Comparison of ENCODE assay signal across 11 cellular contexts in the genomic region with DNA sequence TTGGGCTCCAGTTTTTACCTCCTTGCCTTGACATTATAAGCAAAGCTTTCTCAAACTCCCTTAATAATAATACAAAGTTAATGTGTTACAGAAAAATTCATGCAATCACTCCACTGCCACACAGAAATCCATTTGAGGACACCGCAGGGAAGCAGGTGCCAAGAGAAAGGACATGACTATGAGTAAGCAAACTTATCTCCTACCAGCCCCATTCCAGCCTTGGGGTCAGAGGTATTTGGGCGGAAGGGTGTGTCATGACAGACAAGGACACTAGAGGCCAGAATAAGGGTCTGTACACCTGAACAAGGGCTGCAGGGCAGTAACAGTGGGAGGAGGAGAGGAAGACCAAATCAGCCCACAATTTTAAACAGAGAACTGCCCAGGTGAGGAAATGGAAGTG. TPM values are rescaled to one million over a fixed set of nuclear protein-coding genes. Genes with fewer than 3 reads are reported as not detected.
A peak's percentile ranks its signal among the peaks of the same experiment; 100 is the strongest.
DNase-seq lines count a peak whose midpoint lies in the region; ATAC-seq and TF ChIP-seq lines count a peak whose summit lies in the region.
"Had no signal": no experiment of that assay in that cellular context is flagged by ENCODE, and none has a peak within 500 bp of the region (broad histone marks: within the 10 kb centered on the region; RNA-seq: fewer than 3 reads in every experiment).

No MANE protein-coding gene starts in this region.

- peaks cover 0 to 4% (median 0%) of the 10 kb centered on the region in 11 donors for H3K9me3 Mint-ChIP-seq in naive thymus-derived CD4-positive, alpha-beta T cell

- no peak for TF ChIP-seq CTCF in colonic mucosa (IDR thresholded peaks at IDR 0.05)
- TF ChIP-seq CTCF in GM13977 (IDR thresholded peaks at IDR 0.05; ENCODE audit: extremely low read depth, insufficient read depth, missing control alignments): no peak

- intact Hi-C loops in colonic mucosa (cut with DNase I): loop anchor here (5.0 to 10.0 kb wide), 2 partner anchors 51 to 109 kb away; partner anchors contain the start of gene POLR2G
- intact Hi-C loops in naive thymus-derived CD4-positive, alpha-beta T cell (cut with micrococcal nuclease): no loop called here

- H3K4me1 ChIP-seq in BLaER1: peaks cover 17% of the 10 kb centered on the region
- H3K4me1 ChIP-seq in colonic mucosa: no peaks in the 10 kb centered on the region
- peaks cover 18 to 27% of the 10 kb centered on the region in 2 donors for H3K4me1 ChIP-seq in naive thymus-derived CD4-positive, alpha-beta T cell (ENCODE audit: control insufficient read depth in 2 of 2, insufficient read depth in 2 of 2, low read length in 2 of 2)

- in situ Hi-C loops in GM13977 (cut with MboI; ENCODE audit: low pct_unique_long_range_greater_than_20kb, low sequenced_read_pairs, unreplicated experiment): no loop called here

- no peak for ATAC-seq in naive thymus-derived CD4-positive, alpha-beta T cell
- no peak for ATAC-seq in HG02840 (IDR thresholded peaks at IDR 0.05; ENCODE audit: low FRiP score, unreplicated experiment)

- H3K27me3 ChIP-seq in BLaER1 (no peaks in the 10 kb centered on the region), colonic mucosa (no peaks in the 10 kb centered on the region)
- H3K27me3 ChIP-seq in naive thymus-derived CD4-positive, alpha-beta T cell (ENCODE audit: control insufficient read depth in 2 of 2, insufficient read depth in 2 of 2, low read length in 2 of 2): no peaks in the 10 kb centered on the region

- peak overlapping the region in 8 of 9 donors; percentile 51 to 94 (median 74) for H3K27ac Mint-ChIP-seq in naive thymus-derived CD4-positive, alpha-beta T cell

- peaks cover 8 to 61% (median 34%) of the 10 kb centered on the region in 5 donors for H3K36me3 Mint-ChIP-seq in naive thymus-derived CD4-positive, alpha-beta T cell

- CTCF ChIA-PET in naive thymus-derived CD4-positive, alpha-beta T cell (lab: Charles Lee): interaction anchor here (1.0 kb wide), 1 partner anchor 19 kb away, joined by 3 read pairs; no protein-coding TSS in a partner anchor

- H3K4me2 ChIP-seq in BLaER1: no peak overlapping the region

- POLR2A ChIA-PET in naive thymus-derived CD4-positive, alpha-beta T cell (lab: Charles Lee): interaction anchor here (0.6 to 13.6 kb wide), 4 partner anchors 10 to 59 kb away, joined by 3 to 347 read pairs (median 4); partner anchors contain the start of genes HNRNPUL2, TTC9C and ZBTB3

- peak; percentile 57 for DNase-seq in LoVo (ENCODE audit: low spot score)
- DNase-seq in colonic mucosa: peak; percentile 63
- no peak for DNase-seq in naive thymus-derived CD4-positive, alpha-beta T cell
- DNase-seq in GM13977 (ENCODE audit: low spot score): no peak
- no peak for DNase-seq in NCI-H524 (lab: John Stamatoyannopoulos, UW)
- DNase-seq in stimulated activated CD4-positive, alpha-beta T cell treated with anti-CD3 and anti-CD28 coated beads, Interleukin-12 subunit alpha, Interleukin-12 subunit beta, amount 100 ng/mL, for 4 hours: no peak
- DNase-seq: activated T-cell treated with anti-CD3 and anti-CD28 coated beads for 4 hours, SHP77 had no signal

- H3K4me3 Mint-ChIP-seq in naive thymus-derived CD4-positive, alpha-beta T cell: peak overlapping the region in 1 of 10 donors; percentile 76

- H3K4me1 Mint-ChIP-seq in naive thymus-derived CD4-positive, alpha-beta T cell: peaks cover 11 to 77% (median 55%) of the 10 kb centered on the region in 7 donors

- H3K9me3 ChIP-seq in BLaER1 (no peaks in the 10 kb centered on the region), colonic mucosa (no peaks in the 10 kb centered on the region)
- H3K9me3 ChIP-seq in naive thymus-derived CD4-positive, alpha-beta T cell (ENCODE audit: control insufficient read depth in 2 of 3, low read length in 3 of 3): no peaks in the 10 kb centered on the region

- H3K36me3 ChIP-seq in BLaER1 (peaks cover 82% of the 10 kb centered on the region), colonic mucosa (peaks cover 25% of the 10 kb centered on the region)
- H3K36me3 ChIP-seq in naive thymus-derived CD4-positive, alpha-beta T cell (ENCODE audit: control insufficient read depth in 2 of 3, insufficient read depth in 3 of 3, low read length in 3 of 3): peaks cover 33 to 57% (median 34%) of the 10 kb centered on the region in 3 experiments

- H3K27me3 Mint-ChIP-seq in naive thymus-derived CD4-positive, alpha-beta T cell: no peaks in the 10 kb centered on the region

- peaks cover 26% of the 10 kb centered on the region; the same call in 1 of the 2 replicates for H4K20me1 ChIP-seq in BLaER1

- 0 out of 2 replicates have a peak overlapping the region, but pooled peaks have one; percentile 1 for H3K27ac ChIP-seq in BLaER1
- peak overlapping the region; percentile 41 for H3K27ac ChIP-seq in colonic mucosa
- peak overlapping the region; percentile 22 for H3K27ac ChIP-seq in naive thymus-derived CD4-positive, alpha-beta T cell (ENCODE audit: low read depth, low read length)

- H3K4me3 ChIP-seq in BLaER1 (no peak overlapping the region), colonic mucosa (no peak overlapping the region)
- no peak overlapping the region for H3K4me3 ChIP-seq in naive thymus-derived CD4-positive, alpha-beta T cell (ENCODE audit: low read length)

- H3K9ac ChIP-seq in BLaER1 (no peak overlapping the region), colonic mucosa (ENCODE audit: low read depth in 2 of 2, low read length in 2 of 2) (peak overlapping the region in 1 of 2 donors; percentile 51)

RNA-seq across cellular contexts. Expression of gene GNG3, which starts 5.9 kb away (rescaled TPM):
- total RNA-seq in colonic mucosa: under 1 TPM in 1 of 2 donors, not detected in 1; 0.56 TPM
- not detected for total RNA-seq in naive thymus-derived CD4-positive, alpha-beta T cell
- polyA plus RNA-seq in naive thymus-derived CD4-positive, alpha-beta T cell: not detected
- total RNA-seq: kidney epithelial cell had no signal

RNA-seq across cellular contexts. Expression of gene BSCL2, which starts 6.1 kb away (rescaled TPM):
- 10 to 100 TPM; 36.5 to 65.5 TPM for total RNA-seq in colonic mucosa
- total RNA-seq in naive thymus-derived CD4-positive, alpha-beta T cell: 10 to 100 TPM; 28.4 to 53.9 (median 39.0) TPM
- 10 to 100 TPM; 57.9 to 63.5 TPM for polyA plus RNA-seq in naive thymus-derived CD4-positive, alpha-beta T cell

RNA-seq across cellular contexts. Expression of gene HNRNPUL2, which starts 13.9 kb away (rescaled TPM):
- total RNA-seq in colonic mucosa: 10 to 100 TPM; 50.5 to 59.3 TPM
- 10 to 100 TPM; 43.4 to 77.5 (median 65.3) TPM for total RNA-seq in naive thymus-derived CD4-positive, alpha-beta T cell
- polyA plus RNA-seq in naive thymus-derived CD4-positive, alpha-beta T cell: 1 to 10 TPM; 1.9 TPM

RNA-seq across cellular contexts. Expression of gene TTC9C, which starts 14.9 kb away (rescaled TPM):
- total RNA-seq in colonic mucosa: 10 to 100 TPM; 34.2 to 39.8 TPM
- total RNA-seq in naive thymus-derived CD4-positive, alpha-beta T cell: 10 to 100 TPM; 13.1 to 53.0 (median 47.1) TPM
- 10 to 100 TPM; 12.0 to 29.3 TPM for polyA plus RNA-seq in naive thymus-derived CD4-positive, alpha-beta T cell

RNA-seq across cellular contexts. Expression of gene LRRN4CL, which starts 24.0 kb away (rescaled TPM):
- 1 to 10 TPM in 1 of 2 donors, under 1 TPM in 1; 0.82 to 3.3 TPM for total RNA-seq in colonic mucosa
- total RNA-seq in naive thymus-derived CD4-positive, alpha-beta T cell: under 1 TPM in 3 of 5 experiments, not detected in 2; 0.12 to 0.38 (median 0.24) TPM
- not detected for polyA plus RNA-seq in naive thymus-derived CD4-positive, alpha-beta T cell

Comparison
In these comparisons a context has a peak if more than half of its experiments do, and no peak if none do; other contexts are left out.
1. DNase-seq: peak in LoVo (single experiment) and colonic mucosa (single experiment); none in naive thymus-derived CD4-positive, alpha-beta T cell (0 of 9), GM13977 (single experiment), NCI-H524 (0 of 2) and stimulated activated CD4-positive, alpha-beta T cell treated with anti-CD3 and anti-CD28 coated beads, Interleukin-12 subunit alpha, Interleukin-12 subunit beta, amount 100 ng/mL, for 4 hours (single experiment).
2. Peak in every context shown above with its lines, with median percentiles within 50 percentile points of each other: H3K27ac ChIP-seq.